In genomic region chr3:127016043-127016343, GRCh38 we compare ENCODE assay signal across 16 cellular contexts. TPM values are rescaled to one million over a fixed set of nuclear protein-coding genes. Genes with fewer than 3 reads are reported as not detected.
A peak's percentile ranks its signal among the peaks of the same experiment; 100 is the strongest.
DNase-seq lines count a peak whose midpoint lies in the region; ATAC-seq, FAIRE-seq and TF ChIP-seq lines count a peak whose summit lies in the region.
"Had no signal": no experiment of that assay in that cellular context is flagged by ENCODE, and none has a peak within 500 bp of the region (broad histone marks: within the 10 kb centered on the region; RNA-seq: fewer than 3 reads in every experiment).

No MANE protein-coding gene starts in this region.

- H4K20me1 ChIP-seq in GM12878 (ENCODE audit: control insufficient read depth, insufficient read depth): no peaks in the 10 kb centered on the region

- SMC1A ChIA-PET in GM12878 (lab: Charles Lee; ENCODE audit: uncharacterized antibody, unreplicated experiment): no interaction called here

- intact Hi-C loops in GM12878 (cut with micrococcal nuclease; ENCODE audit: unreplicated experiment) (no loop called here), aorta (cut with DNase I) (no loop called here), left colon (cut with DNase I, micrococcal nuclease) (no loop called here)

- H3K79me2 ChIP-seq in GM12878 (ENCODE audit: control insufficient read depth, insufficient read depth, low read length): no peaks in the 10 kb centered on the region

- H3K23ac ChIP-seq in neuronal stem cell (ENCODE audit: low read depth, low read length, poor library complexity): peak overlapping the region; percentile 55

- no peak overlapping the region for H2BK120ac ChIP-seq in neuronal stem cell (ENCODE audit: low read depth, low read length)

- RAD21 ChIA-PET in GM12878 (lab: Charles Lee; ENCODE audit: unreplicated experiment): no interaction called here

- TF ChIP-seq CTCF in HEK293 (tag by site-specific recombination; IDR thresholded peaks at IDR 0.05) (no peak), GM12878 (IDR thresholded peaks at IDR 0.05 in 2 of 3, conservative IDR thresholded peaks at IDR 0.05 in 1 of 3; ENCODE audit: control insufficient read depth in 2 of 3, extremely low read depth in 1 of 3, insufficient read depth in 1 of 3, low read depth in 3 of 3, low read length in 3 of 3) (no peak)

- TF ChIP-seq EP300 in GM12878 (IDR thresholded peaks at IDR 0.05; ENCODE audit: borderline replicate concordance in 1 of 2, control insufficient read depth in 1 of 2, low read depth in 2 of 2, low read length in 2 of 2): no peak

- no peak overlapping the region for H3K4ac ChIP-seq in neuronal stem cell (ENCODE audit: low read length)

- BruUV-seq in GM12878 (replicated peaks; lab: Mats Ljungman, UMichigan): no TSS peak

- in situ Hi-C loops in GM12878 (cut with MboI): no loop called here

- H3K4me2 ChIP-seq in GM12878 (ENCODE audit: control insufficient read depth, insufficient read depth) (no peak overlapping the region), neuronal stem cell (ENCODE audit: insufficient read depth, low read length, poor library complexity, severe bottlenecking) (no peak overlapping the region)

- FAIRE-seq in GM12878 (lab: Jason Lieb, UNC): no peak
- FAIRE-seq: H54 had no signal

- peak overlapping the region; percentile 4 for H4K8ac ChIP-seq in neuronal stem cell (ENCODE audit: low read depth, low read length)

- H3K27ac ChIP-seq in HEK293 (ENCODE audit: extremely low read depth, low read depth, low read length) (no peak overlapping the region), GM12878 (ENCODE audit: control insufficient read depth, insufficient read depth) (no peak overlapping the region), neuronal stem cell (replicated peaks; ENCODE audit: low read length) (no peak overlapping the region), aorta (ENCODE audit: low read depth in 1 of 2, low read length in 2 of 2) (no peak overlapping the region)

- H2BK15ac ChIP-seq in neuronal stem cell (ENCODE audit: low read length): no peak overlapping the region

- peaks cover 0 to 89% of the 10 kb centered on the region in 2 experiments; a peak in 1 of 3 replicates for H3K36me3 ChIP-seq in HEK293 (ENCODE audit: control insufficient read depth in 2 of 2, insufficient read depth in 1 of 2, low read length in 2 of 2)
- peaks cover 0 to 14% of the 10 kb centered on the region in 2 experiments; a peak in 2 of 4 replicates for H3K36me3 ChIP-seq in GM12878 (ENCODE audit: control insufficient read depth in 2 of 2, insufficient read depth in 2 of 2, low read length in 1 of 2)
- H3K36me3 ChIP-seq in neuronal stem cell (replicated peaks in 1 of 2; ENCODE audit: control insufficient read depth in 2 of 2, insufficient read depth in 2 of 2, low read length in 2 of 2): peaks cover 78 to 97% of the 10 kb centered on the region in 2 donors
- H3K36me3 ChIP-seq in aorta (ENCODE audit: control insufficient read depth in 1 of 2, insufficient read depth in 2 of 2, low read length in 1 of 2): peaks cover 1 to 7% of the 10 kb centered on the region in 2 donors

- no peaks in the 10 kb centered on the region for H3K9me3 ChIP-seq in HEK293 (ENCODE audit: control insufficient read depth, insufficient read depth, low read depth, low read length)
- no peaks in the 10 kb centered on the region for H3K9me3 ChIP-seq in GM12878 (replicated peaks; ENCODE audit: control insufficient read depth, insufficient read depth, low read length)
- H3K9me3 ChIP-seq in neuronal stem cell (replicated peaks in 1 of 2; ENCODE audit: control insufficient read depth in 2 of 2, insufficient read depth in 1 of 2, low read depth in 1 of 2, low read length in 2 of 2): no peaks in the 10 kb centered on the region
- no peaks in the 10 kb centered on the region for H3K9me3 ChIP-seq in aorta (ENCODE audit: control insufficient read depth, low read length)

- H2AFZ ChIP-seq in GM12878 (ENCODE audit: control insufficient read depth, low read depth, low read length) (no peak overlapping the region), neuronal stem cell (ENCODE audit: low read length) (no peak overlapping the region)

- H3K14ac ChIP-seq in neuronal stem cell (ENCODE audit: low read length): peak overlapping the region; percentile 82

- H3K4me3 ChIP-seq in HEK293 (ENCODE audit: low read depth, low read length) (no peak overlapping the region), GM12878 (no peak overlapping the region), neuronal stem cell (ENCODE audit: low read length in 2 of 2) (no peak overlapping the region), aorta (ENCODE audit: low read length in 2 of 2) (no peak overlapping the region)

- H2BK12ac ChIP-seq in neuronal stem cell (ENCODE audit: low read length): no peak overlapping the region

- TF ChIP-seq RAD21 in GM12878 (IDR thresholded peaks at IDR 0.05; ENCODE audit: insufficient read depth, low read depth, low read length): no peak

- H3K18ac ChIP-seq in neuronal stem cell (ENCODE audit: low read length): peak overlapping the region; percentile 83

- WGBS in GM12878 (ENCODE audit: insufficient coverage, insufficient replicate concordance, low lambda C conversion rate, missing lambda C conversion rate): 4% methylated on average over 10 of the region's 10 CpGs
- WGBS in neuronal stem cell (ENCODE audit: extremely low coverage in 2 of 2, insufficient read length in 2 of 2, insufficient replicate concordance in 1 of 2), 2 donors: no CpG with 5 or more reads among the region's 10 CpGs
- WGBS in aorta, 2 donors: 9 to 13% methylated on average over 10 of the region's 10 CpGs

- H3K9ac ChIP-seq in GM12878 (ENCODE audit: control insufficient read depth, insufficient read depth, low read length) (no peak overlapping the region; the same call in 1 of the 2 replicates), neuronal stem cell (ENCODE audit: low read depth, low read length, poor library complexity) (peak overlapping the region; percentile 60)

- CTCF ChIA-PET in HEK293 (lab: Yijun Ruan, JAX): no interaction called here
- CTCF ChIA-PET in GM12878 (lab: Yijun Ruan, JAX): interaction anchor here (1.0 kb wide), 1 partner anchor 33 kb away, joined by 4 read pairs; the partner anchor contains the start of gene PLXNA1

- H3K4me1 ChIP-seq in HEK293 (ENCODE audit: control insufficient read depth, insufficient read depth, low read length): no peaks in the 10 kb centered on the region
- peaks cover 16% of the 10 kb centered on the region for H3K4me1 ChIP-seq in GM12878 (ENCODE audit: control insufficient read depth, insufficient read depth, low read length)
- peaks cover 8 to 10% of the 10 kb centered on the region in 2 donors for H3K4me1 ChIP-seq in neuronal stem cell (ENCODE audit: control insufficient read depth in 2 of 2, insufficient read depth in 1 of 2, low read depth in 1 of 2, low read length in 2 of 2)
- no peaks in the 10 kb centered on the region for H3K4me1 ChIP-seq in aorta (ENCODE audit: control insufficient read depth in 1 of 2, insufficient read depth in 2 of 2, low read length in 2 of 2)

- DNase-seq in GM12878 (ENCODE audit: low read depth, low spot score) (no peak), neuronal stem cell (ENCODE audit: low spot score) (no peak), aorta (peak; percentile 80 to 89), left colon (no peak), NCI-H446 (lab: John Stamatoyannopoulos, UW) (no peak)
- DNase-seq: DMS153, KG1, MM.1S, NCI-H2029, NCI-H446 treated with DMSO at 0.1 percent for 48 hours, NCI-H526, Right ventricle myocardium superior, RPMI8226 had no signal

- H3K79me1 ChIP-seq in neuronal stem cell (ENCODE audit: low read depth, low read length): peaks cover 26% of the 10 kb centered on the region

- H2AK5ac ChIP-seq in neuronal stem cell (ENCODE audit: low read depth, low read length): no peak overlapping the region

- no peak for TF ChIP-seq POLR2A in GM12878 (IDR thresholded peaks at IDR 0.05; ENCODE audit: low read depth, low read length)

- H3K27me3 ChIP-seq in GM12878 (replicated peaks in 1 of 2; ENCODE audit: control insufficient read depth in 2 of 2, insufficient read depth in 2 of 2, low read length in 1 of 2) (no peaks in the 10 kb centered on the region), neuronal stem cell (ENCODE audit: control insufficient read depth in 3 of 3, insufficient read depth in 3 of 3, low read depth in 1 of 3, low read length in 3 of 3) (no peaks in the 10 kb centered on the region), aorta (ENCODE audit: control insufficient read depth in 1 of 2, insufficient read depth in 2 of 2, low read length in 1 of 2) (no peaks in the 10 kb centered on the region)

- POLR2A ChIA-PET in HEK293 (lab: Yijun Ruan, JAX) (no interaction called here), GM12878 (lab: Charles Lee) (no interaction called here)

- H2BK5ac ChIP-seq in neuronal stem cell (ENCODE audit: low read length): no peak overlapping the region

- ATAC-seq in GM12878 (peak; percentile 5), aorta (ENCODE audit: low FRiP score) (peak; percentile 55), left colon (no peak), HG02623 (IDR thresholded peaks at IDR 0.05; ENCODE audit: unreplicated experiment) (no peak)

- H4K91ac ChIP-seq in neuronal stem cell (ENCODE audit: low read depth, low read length, poor library complexity): no peak overlapping the region

TF ChIP-seq in GM12878, 131 proteins besides CTCF, POLR2A, EP300 and RAD21 (continues in another document):
- TF ChIP-seq BACH1 (IDR thresholded peaks at IDR 0.05; ENCODE audit: borderline replicate concordance): no peak
- TF ChIP-seq CBX5 (IDR thresholded peaks at IDR 0.05; ENCODE audit: low read depth): no peak
- no peak for TF ChIP-seq YBX1 (IDR thresholded peaks at IDR 0.05)
- no peak for TF ChIP-seq ZSCAN29 (IDR thresholded peaks at IDR 0.05)
- TF ChIP-seq NR2C1 (IDR thresholded peaks at IDR 0.05): no peak

RNA-seq across cellular contexts. Expression of gene PLXNA1, which starts 33.1 kb away (rescaled TPM):
- total RNA-seq in GM12878 (2013; cell fraction: nucleolus; rRNA removed): 76.3 and 87.4 TPM in 2 replicates
- total RNA-seq in GM12878 (2014; rRNA removed) (3.4 and 5.1 TPM in 2 replicates), GM12878 (2014; rRNA removed; fragmentation: Illumina TruSeq; extraction: Trizol) (2.6 TPM in 2 replicates), GM12878 (2021) (9.9 and 10.3 TPM in 2 replicates), aorta (10 to 100 TPM; 28.7 to 51.3 TPM), left colon (10 to 100 TPM; 15.4 to 18.0 TPM)
- 1.8 TPM for polyA plus RNA-seq in GM12878 (2011; ENCODE audit: low read depth)
- polyA plus RNA-seq in GM12878 (2011; rRNA removed) (5.8 and 16.4 TPM in 2 replicates), GM12878 (2014; fragmentation: Illumina TruSeq; extraction: Trizol) (1.8 and 2.5 TPM in 2 replicates), GM12878 (2014; fragmentation: Nextera tagmentation; extraction: Ambion mirVana) (under 1 TPM; 0.03 to 0.15 TPM), GM12878 (2014; rRNA removed) (5.4 and 6.8 TPM in 2 replicates), GM12878 (2016; fragmentation: Nextera tagmentation; extraction: Ambion mirVana) (under 1 TPM; 0.79 to 0.95 TPM), aorta (10 to 100 TPM in 1 of 2 donors, 1 to 10 TPM in 1; 6.0 to 13.9 TPM)
- 13.6 and 19.3 TPM in 2 replicates for polyA plus RNA-seq in GM12878 (2011; cell fraction: cytosol; rRNA removed)
- polyA plus RNA-seq in GM12878 (2011; cell fraction: nucleus; rRNA removed): 104 and 110 TPM in 2 replicates
- polyA plus RNA-seq in GM12878 (2012): 6.5 and 6.7 TPM in 2 replicates
- polyA minus RNA-seq in GM12878 (2011; rRNA and poly(A)+ RNA removed): 31.7 and 34.5 TPM in 2 replicates
- 8.8 and 10.0 TPM in 2 replicates for polyA minus RNA-seq in GM12878 (2011; cell fraction: cytosol; rRNA and poly(A)+ RNA removed)
- 31.4 and 46.3 TPM in 2 replicates for polyA minus RNA-seq in GM12878 (2011; cell fraction: nucleus; rRNA and poly(A)+ RNA removed)
- 31.7 TPM for polyA plus RNA-seq in neuronal stem cell (2013, experiment 1 of 2)
- polyA plus RNA-seq in neuronal stem cell (2013, experiment 2 of 2): 32.1 TPM

Comparison
In these comparisons a context has a peak if more than half of its experiments do, and no peak if none do; other contexts are left out.
1. ATAC-seq: peak in GM12878 (single experiment) and aorta (single experiment); none in left colon (single experiment) and HG02623 (single experiment).
2. DNase-seq: peak in aorta (2 of 2); none in GM12878 (single experiment), neuronal stem cell (single experiment), left colon (0 of 2) and NCI-H446 (0 of 2).